Comparison of ENCODE assay signal across 22 cellular contexts in genomic region chr14:57974896-57975295, GRCh38.
"Had no signal": no experiment of that assay in that cellular context is flagged by ENCODE, and none has a peak within 500 bp of the region (broad histone marks: within the 10 kb centered on the region; RNA-seq: fewer than 3 reads in every experiment).

No MANE protein-coding gene starts in this region.

- H3K36me3 Mint-ChIP-seq: memory B cell; mesothelial cell of epicardium; natural killer cell; stimulated activated naive B cell treated with anti-CD40 and anti-IgM and Interleukin-4, amounts not matched to agents 10 μg/mL and 1 μg/mL and 100 μg/mL, for 72 hours had no signal

- H3K27ac ChIP-seq: hepatocyte, right atrium auricular region, sigmoid colon, skin epidermis, testis, tibial nerve, upper lobe of right lung, vagina had no signal

- H2AFZ ChIP-seq: hepatocyte had no signal

- H3K27me3 ChIP-seq: hepatocyte, right atrium auricular region, sigmoid colon, testis, tibial nerve, upper lobe of right lung, vagina had no signal

- H3K4me3 ChIP-seq: hepatocyte, right atrium auricular region, sigmoid colon, skin epidermis, testis, tibial nerve, upper lobe of right lung, vagina had no signal

- H3K4me3 Mint-ChIP-seq: dendritic cell treated with granulocyte-macrophage colony-stimulating factor and Interleukin-4, amounts not matched to agents 40 ng/mL and 50 ng/mL, for 4 days; effector memory CD8-positive, alpha-beta T cell; memory B cell; mesothelial cell of epicardium; natural killer cell; neural crest cell; stimulated activated naive B cell treated with anti-CD40 and anti-IgM and Interleukin-4, amounts not matched to agents 10 μg/mL and 1 μg/mL and 100 μg/mL, for 72 hours; stimulated activated naive CD8-positive, alpha-beta T cell treated with anti-CD3 and anti-CD28 coated beads, Interleukin-15, amount 100 ng/mL, for 72 hours had no signal

- H3K36me3 ChIP-seq: right atrium auricular region, sigmoid colon, tibial nerve, upper lobe of right lung, vagina had no signal

- H3K27me3 Mint-ChIP-seq: dendritic cell treated with granulocyte-macrophage colony-stimulating factor and Interleukin-4, amounts not matched to agents 40 ng/mL and 50 ng/mL, for 4 days; stimulated activated naive CD8-positive, alpha-beta T cell treated with anti-CD3 and anti-CD28 coated beads, Interleukin-15, amount 100 ng/mL, for 72 hours had no signal

- H3K9me3 ChIP-seq: right atrium auricular region, sigmoid colon, testis, tibial nerve, upper lobe of right lung, vagina had no signal

- H3K79me2 ChIP-seq: hepatocyte had no signal

- DNase-seq: effector memory CD8-positive, alpha-beta T cell; erythroblast; foreskin melanocyte; head of caudate nucleus; natural killer cell; posterior cingulate gyrus; sigmoid colon; stimulated activated CD4-positive, alpha-beta T cell treated with anti-CD3 and anti-CD28 coated beads, Interleukin-2, amount 100 ng/mL, for 24 hours; stimulated activated CD4-positive, alpha-beta T cell treated with anti-CD3 and anti-CD28 coated beads, Interleukin-4, amount 100 ng/mL, for 4 hours; stimulated activated naive B cell treated with anti-CD40 and anti-IgM and Interleukin-4, amounts not matched to agents 10 μg/mL and 1 μg/mL and 100 μg/mL, for 72 hours; stimulated activated naive CD8-positive, alpha-beta T cell treated with anti-CD3 and anti-CD28 coated beads, Interleukin-15, amount 100 ng/mL, for 72 hours; testis; upper lobe of right lung had no signal

- H3K9me3 Mint-ChIP-seq: dendritic cell treated with granulocyte-macrophage colony-stimulating factor and Interleukin-4, amounts not matched to agents 40 ng/mL and 50 ng/mL, for 4 days; effector memory CD8-positive, alpha-beta T cell; memory B cell; mesothelial cell of epicardium; neural crest cell; stimulated activated naive B cell treated with anti-CD40 and anti-IgM and Interleukin-4, amounts not matched to agents 10 μg/mL and 1 μg/mL and 100 μg/mL, for 72 hours; stimulated activated naive CD8-positive, alpha-beta T cell treated with anti-CD3 and anti-CD28 coated beads, Interleukin-15, amount 100 ng/mL, for 72 hours had no signal

- H3K4me1 Mint-ChIP-seq: memory B cell; mesothelial cell of epicardium; natural killer cell; neural crest cell; stimulated activated naive B cell treated with anti-CD40 and anti-IgM and Interleukin-4, amounts not matched to agents 10 μg/mL and 1 μg/mL and 100 μg/mL, for 72 hours; stimulated activated naive CD8-positive, alpha-beta T cell treated with anti-CD3 and anti-CD28 coated beads, Interleukin-15, amount 100 ng/mL, for 72 hours had no signal

- H3K4me2 ChIP-seq: hepatocyte had no signal

- ATAC-seq: effector memory CD8-positive, alpha-beta T cell; natural killer cell; stimulated activated naive B cell treated with anti-CD40 and anti-IgM and Interleukin-4, amounts not matched to agents 10 μg/mL and 1 μg/mL and 100 μg/mL, for 72 hours; stimulated activated naive CD8-positive, alpha-beta T cell treated with anti-CD3 and anti-CD28 coated beads, Interleukin-15, amount 100 ng/mL, for 72 hours; upper lobe of right lung had no signal

- H3K4me1 ChIP-seq: right atrium auricular region, sigmoid colon, testis, tibial nerve, upper lobe of right lung, vagina had no signal

- H3K27ac Mint-ChIP-seq: dendritic cell treated with granulocyte-macrophage colony-stimulating factor and Interleukin-4, amounts not matched to agents 40 ng/mL and 50 ng/mL, for 4 days; effector memory CD8-positive, alpha-beta T cell; memory B cell; mesothelial cell of epicardium; natural killer cell; stimulated activated naive B cell treated with anti-CD40 and anti-IgM and Interleukin-4, amounts not matched to agents 10 μg/mL and 1 μg/mL and 100 μg/mL, for 72 hours; stimulated activated naive CD8-positive, alpha-beta T cell treated with anti-CD3 and anti-CD28 coated beads, Interleukin-15, amount 100 ng/mL, for 72 hours had no signal
